ENCODE assay signal across 16 cellular contexts in the genomic region with DNA sequence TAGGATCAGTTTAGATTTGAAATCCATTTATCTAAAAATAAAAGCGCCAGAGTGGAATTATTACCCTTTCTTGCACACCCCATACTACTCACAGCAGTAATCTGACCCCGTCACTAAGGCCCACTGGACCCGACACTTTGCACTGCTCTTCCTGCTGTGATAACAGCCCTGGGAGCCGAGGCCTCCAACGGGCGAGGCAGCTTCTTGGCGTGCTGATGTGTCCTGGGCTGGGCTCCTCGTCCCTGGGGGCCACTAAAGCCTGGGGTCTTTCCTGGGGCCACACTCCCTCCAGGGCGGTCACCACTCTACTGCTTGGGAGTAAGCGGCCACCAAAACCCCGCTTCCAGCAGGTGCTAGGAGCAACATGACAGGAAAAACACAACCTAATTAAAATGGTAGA.
"Had no signal": no experiment of that assay in that cellular context is flagged by ENCODE, and none has a peak within 500 bp of the region (broad histone marks: within the 10 kb centered on the region; RNA-seq: fewer than 3 reads in every experiment).

No MANE protein-coding gene starts in this region.

- H3K27ac ChIP-seq: HL-60, KMS-11, SJCRH30 had no signal

- H3K36me3 ChIP-seq: SJCRH30 had no signal

- H3K27me3 ChIP-seq: SJCRH30 had no signal

- H3K4me3 ChIP-seq: K562, SJCRH30 had no signal

- H3K27me3 Mint-ChIP-seq: IgD-negative memory B cell had no signal

- H3K9me3 ChIP-seq: SJCRH30 had no signal

- H3K4me2 ChIP-seq: KMS-11 had no signal

- H3K9ac ChIP-seq: KMS-11 had no signal

- DNase-seq: MM.1S, NCI-H1092 treated with DMSO at 0.1 percent for 48 hours, NCI-H1436, NCI-H187, NCI-H2029, NCI-H2081 treated with DMSO at 0.1 percent for 48 hours, NCI-H2227 treated with DMSO at 0.1 percent for 48 hours, NCI-H524, NCI-H526 treated with DMSO at 0.1 percent for 48 hours, NCI-H774, RPMI8226 had no signal

- H3K9me3 Mint-ChIP-seq: IgD-negative memory B cell had no signal

- H3K4me1 ChIP-seq: SJCRH30 had no signal
